In the genomic region with DNA sequence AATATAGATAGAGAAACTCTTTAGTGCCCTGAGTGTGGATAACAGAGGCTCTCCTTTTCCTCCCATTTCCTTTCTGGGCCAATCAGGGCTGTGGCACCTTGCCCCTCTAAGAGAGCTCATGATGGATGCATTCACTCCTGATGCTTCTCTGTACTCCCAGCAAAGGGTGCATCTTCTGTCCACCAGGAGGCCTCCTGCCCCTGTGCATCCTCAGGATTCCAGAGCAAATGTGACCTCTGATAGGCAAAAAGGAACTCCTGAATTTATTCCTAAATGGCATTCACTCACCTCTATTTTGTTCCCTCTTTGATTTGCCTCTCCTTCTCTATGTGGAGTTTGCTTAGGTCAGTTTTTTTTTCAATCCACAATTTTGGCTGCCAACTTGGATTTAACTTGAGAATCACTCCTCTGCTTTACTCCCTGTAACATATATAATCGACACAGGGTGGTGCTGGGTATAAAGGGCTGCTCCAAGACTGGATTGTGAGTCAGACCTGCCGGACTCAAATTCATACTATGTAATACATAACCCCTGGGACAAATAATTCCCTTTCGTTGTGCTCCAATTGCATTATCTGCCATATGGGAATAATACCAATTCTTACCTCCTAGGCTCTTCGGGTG, we compare ENCODE assay signal across 9 cellular contexts.
A peak's percentile ranks its signal among the peaks of the same experiment; 100 is the strongest.
DNase-seq lines count a peak whose midpoint lies in the region; ATAC-seq and TF ChIP-seq lines count a peak whose summit lies in the region.
"Had no signal": no experiment of that assay in that cellular context is flagged by ENCODE, and none has a peak within 500 bp of the region (broad histone marks: within the 10 kb centered on the region; RNA-seq: fewer than 3 reads in every experiment).

No MANE protein-coding gene starts in this region.

- H3K4me1 ChIP-seq in HEK293 (ENCODE audit: control insufficient read depth, insufficient read depth, low read length) (no peaks in the 10 kb centered on the region), RWPE2 (ENCODE audit: insufficient read depth, poor library complexity, severe bottlenecking) (no peaks in the 10 kb centered on the region), iPS DF 6.9 (ENCODE audit: control insufficient read depth, insufficient read depth, low read length) (no peaks in the 10 kb centered on the region)

- H3K36me3 ChIP-seq in HEK293 (ENCODE audit: control insufficient read depth in 2 of 2, insufficient read depth in 1 of 2, low read length in 2 of 2) (no peaks in the 10 kb centered on the region), RWPE2 (ENCODE audit: low read depth) (no peaks in the 10 kb centered on the region), iPS DF 6.9 (ENCODE audit: control insufficient read depth, insufficient read depth, low read length) (no peaks in the 10 kb centered on the region)
- H3K36me3 ChIP-seq: thoracic aorta had no signal

- no CpG with 5 or more reads among the region's 4 CpGs for WGBS in iPS DF 6.9 (ENCODE audit: insufficient coverage, insufficient read length)

- CTCF ChIA-PET in HEK293 (lab: Yijun Ruan, JAX) = interaction anchor here (0.7 to 2.0 kb wide), 9 partner anchors 9 to 532 kb away, joined by 3 to 11 read pairs (median 3); no protein-coding TSS in a partner anchor

- H3K9me3 ChIP-seq in HEK293 (ENCODE audit: control insufficient read depth, insufficient read depth, low read depth, low read length) (no peaks in the 10 kb centered on the region), RWPE2 (ENCODE audit: severe bottlenecking) (peaks cover 2% of the 10 kb centered on the region), iPS DF 6.9 (ENCODE audit: control insufficient read depth, insufficient read depth, low read length) (no peaks in the 10 kb centered on the region)
- H3K9me3 ChIP-seq: thoracic aorta had no signal

- POLR2A ChIA-PET in HEK293 (lab: Yijun Ruan, JAX) = no interaction called here

- H3K4me3 ChIP-seq in HEK293 (ENCODE audit: low read depth, low read length) = no peak overlapping the region
- no peak overlapping the region for H3K4me3 ChIP-seq in RWPE2 (ENCODE audit: severe bottlenecking)
- H3K4me3 ChIP-seq in iPS DF 6.9 (ENCODE audit: low read length) = no peak overlapping the region
- H3K4me3 ChIP-seq: thoracic aorta had no signal

- DNase-seq in D341Med (ENCODE audit: low spot score) = peak; percentile 69
- no peak for DNase-seq in RWPE2 (ENCODE audit: low spot score)
- DNase-seq in iPS DF 6.9 (ENCODE audit: low read depth, low spot score) = peak; percentile 41
- DNase-seq in stimulated activated CD4-positive, alpha-beta T cell treated with anti-CD3 and anti-CD28 coated beads, Interleukin-4, amount 100 ng/mL, for 4 hours = no peak
- DNase-seq in NCI-H2107 (lab: John Stamatoyannopoulos, UW) = no peak
- DNase-seq in superior temporal gyrus (ENCODE audit: extremely low spot score) = no peak

- ATAC-seq in RWPE2 (ENCODE audit: low read depth) = peak; percentile 85
- no peak for ATAC-seq in GM19395 (IDR thresholded peaks at IDR 0.05; ENCODE audit: unreplicated experiment)

- no peak overlapping the region for H3K27ac ChIP-seq in HEK293 (ENCODE audit: extremely low read depth, low read depth, low read length)
- no peak overlapping the region for H3K27ac ChIP-seq in RWPE2 (ENCODE audit: poor library complexity, severe bottlenecking)
- H3K27ac ChIP-seq in iPS DF 6.9 (ENCODE audit: low read length) = no peak overlapping the region
- H3K27ac ChIP-seq: thoracic aorta had no signal

- H3K27me3 ChIP-seq in RWPE2 (ENCODE audit: insufficient read depth, poor library complexity, severe bottlenecking) = no peaks in the 10 kb centered on the region
- no peaks in the 10 kb centered on the region for H3K27me3 ChIP-seq in iPS DF 6.9 (ENCODE audit: control insufficient read depth, insufficient read depth, low read length)

- 0 out of 2 replicates have a peak, but pooled peaks have one; percentile 26 for TF ChIP-seq CTCF in HEK293 (tag by site-specific recombination; IDR thresholded peaks at IDR 0.05)
- peak; percentile 65 for TF ChIP-seq CTCF in RWPE2 (IDR thresholded peaks at IDR 0.05; ENCODE audit: poor library complexity, severe bottlenecking)

TF ChIP-seq in HEK293, 187 proteins besides CTCF, POLR2A, EP300 and RAD21:
- TF ChIP-seq ZNF654 (tag by site-specific recombination; IDR thresholded peaks at IDR 0.05; ENCODE audit: low read depth) (peak; percentile 29), MEIS1 (CRISPR knock-in tag; IDR thresholded peaks at IDR 0.05; ENCODE audit: borderline replicate concordance) (no peak)

Comparison
In these comparisons a context has a peak if more than half of its experiments do, and no peak if none do; other contexts are left out.
1. DNase-seq: peak in D341Med (single experiment) and iPS DF 6.9 (single experiment); none in RWPE2 (single experiment), stimulated activated CD4-positive, alpha-beta T cell treated with anti-CD3 and anti-CD28 coated beads, Interleukin-4, amount 100 ng/mL, for 4 hours (0 of 2), NCI-H2107 (single experiment) and superior temporal gyrus (single experiment).